1 cellular context compared by ENCODE assay signal in the genomic region with DNA sequence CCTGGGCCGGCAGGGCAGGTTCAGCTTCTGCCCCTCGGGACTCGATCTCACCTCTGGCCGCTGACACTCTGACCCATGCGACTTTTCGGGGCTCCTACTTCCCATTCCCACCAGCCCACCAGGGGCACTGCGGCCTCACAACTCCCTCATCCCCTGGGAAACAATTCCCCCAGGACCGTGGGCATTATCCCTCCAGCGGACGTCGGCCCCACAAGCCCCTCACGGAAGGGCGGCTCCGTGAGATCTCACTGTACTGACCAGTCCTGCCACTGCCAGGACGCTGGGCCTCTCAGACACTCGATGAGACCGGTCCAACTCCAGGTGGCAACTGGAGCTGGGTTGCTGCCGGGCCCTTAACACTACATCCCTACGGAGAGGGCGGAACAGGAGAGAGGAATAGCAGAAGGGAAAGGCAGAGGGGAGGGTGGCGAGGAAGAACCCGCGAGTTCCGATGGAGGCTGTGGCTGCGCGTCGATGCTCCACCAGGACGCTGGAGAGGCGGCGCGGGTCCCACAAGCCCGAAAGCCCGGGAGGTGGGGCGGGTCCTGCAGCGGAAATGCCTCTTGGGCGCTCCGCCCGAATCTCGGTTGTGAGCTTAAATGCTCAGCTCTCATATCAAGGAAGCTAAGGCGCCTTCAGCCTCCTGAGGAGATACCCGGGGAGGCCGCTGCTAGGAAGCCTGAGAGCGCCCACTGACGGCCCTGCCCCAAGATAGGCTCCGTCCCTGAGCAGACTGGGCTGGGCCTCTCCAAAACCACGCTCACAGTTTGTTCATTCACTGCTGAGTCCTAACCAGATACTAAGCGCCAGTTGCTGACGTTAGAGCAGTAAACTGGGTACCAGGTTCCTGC.
TF ChIP-seq lines count a peak whose summit lies in the region.

No MANE protein-coding gene starts in this region.

TF ChIP-seq in IMR-90, 13 proteins besides CTCF, POLR2A, EP300 and RAD21 (continued from another document):
- TF ChIP-seq SMC3 (IDR thresholded peaks at IDR 0.05; ENCODE audit: low read depth, low read length) = no peak
- no peak for TF ChIP-seq RFX5 (IDR thresholded peaks at IDR 0.05; ENCODE audit: low read depth, low read length)
- TF ChIP-seq BHLHE40 (IDR thresholded peaks at IDR 0.05; ENCODE audit: low read depth, low read length) = no peak
- no peak for TF ChIP-seq MXI1 (IDR thresholded peaks at IDR 0.05; ENCODE audit: borderline replicate concordance, low read depth, low read length)
- no peak for TF ChIP-seq RCOR1 (IDR thresholded peaks at IDR 0.05; ENCODE audit: insufficient replicate concordance, low read length)
- TF ChIP-seq CHD1 (IDR thresholded peaks at IDR 0.05; ENCODE audit: low read depth, low read length) = no peak
- TF ChIP-seq, protein P1, sequence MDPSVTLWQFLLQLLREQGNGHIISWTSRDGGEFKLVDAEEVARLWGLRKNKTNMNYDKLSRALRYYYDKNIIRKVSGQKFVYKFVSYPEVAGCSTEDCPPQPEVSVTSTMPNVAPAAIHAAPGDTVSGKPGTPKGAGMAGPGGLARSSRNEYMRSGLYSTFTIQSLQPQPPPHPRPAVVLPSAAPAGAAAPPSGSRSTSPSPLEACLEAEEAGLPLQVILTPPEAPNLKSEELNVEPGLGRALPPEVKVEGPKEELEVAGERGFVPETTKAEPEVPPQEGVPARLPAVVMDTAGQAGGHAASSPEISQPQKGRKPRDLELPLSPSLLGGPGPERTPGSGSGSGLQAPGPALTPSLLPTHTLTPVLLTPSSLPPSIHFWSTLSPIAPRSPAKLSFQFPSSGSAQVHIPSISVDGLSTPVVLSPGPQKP (IDR thresholded peaks at IDR 0.05; ENCODE audit: borderline replicate concordance, low read depth, low read length) = no peak
- no peak for TF ChIP-seq NFE2L2 (IDR thresholded peaks at IDR 0.05; ENCODE audit: low read depth, low read length)
- TF ChIP-seq MAFK (IDR thresholded peaks at IDR 0.05; ENCODE audit: low read depth, low read length) = no peak
